Comparison of ENCODE assay signal across 21 cellular contexts in genomic region chr9:130888146-130888885, GRCh38. TPM values are rescaled to one million over a fixed set of nuclear protein-coding genes. Genes with fewer than 3 reads are reported as not detected.
"Had no signal": no experiment of that assay in that cellular context is flagged by ENCODE, and none has a peak within 500 bp of the region (broad histone marks: within the 10 kb centered on the region; RNA-seq: fewer than 3 reads in every experiment).

No MANE protein-coding gene starts in this region.

- ATAC-seq: esophagus mucosa; gastrocnemius medialis; heart right ventricle; left lung; lower lobe of right lung; natural killer cell treated with Interleukin-12 subunit alpha and Interleukin-12 subunit beta and Interleukin-15 and Interleukin-18, amount 100 ng/mL, for 72 hours had no signal

- H3K27ac ChIP-seq: dorsolateral prefrontal cortex, gastrocnemius medialis, heart right ventricle, left lung, lower lobe of right lung, uterus had no signal

- H3K9me3 ChIP-seq: gastrocnemius medialis, heart right ventricle, left lung, lower lobe of right lung, stomach, uterus had no signal

- DNase-seq: cortex of kidney; dorsolateral prefrontal cortex; effector CD8-positive, alpha-beta T cell; gastrocnemius medialis; heart right ventricle; hypothalamus; lower lobe of right lung; midbrain; small intestine; stimulated activated CD4-positive, alpha-beta T cell treated with anti-CD3 and anti-CD28 coated beads, Interleukin-12 subunit alpha, Interleukin-12 subunit beta, amount 100 ng/mL, for 4 hours; stimulated activated naive CD4-positive, alpha-beta T cell; stomach; uterus had no signal

- H3K36me3 ChIP-seq: uterus had no signal

- FAIRE-seq: endometrium, islet of Langerhans, small intestine had no signal

- H3K4me1 ChIP-seq: gastrocnemius medialis, left lung, lower lobe of right lung, uterus had no signal

- H3K4me3 ChIP-seq: dorsolateral prefrontal cortex, gastrocnemius medialis, heart right ventricle, left lung, lower lobe of right lung, stomach, uterus had no signal

- H3K27me3 ChIP-seq: dorsolateral prefrontal cortex, gastrocnemius medialis, heart right ventricle, left lung, stomach, uterus had no signal

RNA-seq across cellular contexts. Expression of gene QRFP, which starts 8.3 kb away (rescaled TPM):
- total RNA-seq: dorsolateral prefrontal cortex; esophagus mucosa; fibroblast of villous mesenchyme; gastrocnemius medialis; heart right ventricle; lower lobe of right lung; natural killer cell treated with Interleukin-12 subunit alpha and Interleukin-12 subunit beta and Interleukin-15 and Interleukin-18, amount 100 ng/mL, for 72 hours; omental fat pad; pulmonary artery endothelial cell; stomach; uterus had no signal
- polyA plus RNA-seq: stomach had no signal

RNA-seq across cellular contexts. Expression of gene FIBCD1, which starts 50.7 kb away (rescaled TPM):
- total RNA-seq: gastrocnemius medialis; natural killer cell treated with Interleukin-12 subunit alpha and Interleukin-12 subunit beta and Interleukin-15 and Interleukin-18, amount 100 ng/mL, for 72 hours; pulmonary artery endothelial cell had no signal
